In the genomic region with DNA sequence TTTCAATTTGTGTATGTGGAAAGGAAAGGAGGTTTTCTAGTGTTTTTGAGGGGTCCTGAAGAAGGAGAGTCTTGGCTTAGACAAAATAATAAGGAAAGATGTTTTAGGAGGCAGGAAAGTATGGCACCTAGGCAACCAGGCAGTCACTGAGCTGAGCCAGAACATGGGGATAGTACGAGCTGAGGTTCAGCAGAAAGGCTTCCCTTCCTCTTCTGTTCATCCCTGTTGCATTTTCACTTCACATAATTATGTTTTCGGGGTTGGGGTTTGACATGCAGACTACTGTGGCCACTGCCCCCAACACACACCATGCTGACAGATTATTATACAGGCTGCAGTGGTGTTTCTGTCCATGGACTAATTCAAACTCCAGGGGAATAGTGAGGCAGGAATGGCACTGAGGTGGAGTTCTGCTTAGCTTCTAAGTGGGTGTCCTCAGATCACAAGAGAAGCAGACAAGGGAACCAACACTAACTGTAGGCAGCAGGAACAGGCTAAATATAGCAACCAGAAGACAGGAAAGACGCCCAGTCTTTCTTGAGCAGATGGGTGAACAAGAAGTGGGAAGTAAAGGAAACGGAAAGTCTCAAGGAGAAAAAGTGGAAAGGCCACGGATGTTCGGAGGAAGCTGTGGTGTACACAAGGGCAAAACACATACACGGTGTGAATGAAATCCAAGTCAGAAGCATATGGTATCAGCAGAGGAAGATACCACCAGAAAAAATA, we compare ENCODE assay signal across 1 cellular context.
TF ChIP-seq lines count a peak whose summit lies in the region.

No MANE protein-coding gene starts in this region.

TF ChIP-seq in GM12878, 131 proteins besides CTCF, POLR2A, EP300 and RAD21 (continued from another document):
- TF ChIP-seq, protein P1, sequence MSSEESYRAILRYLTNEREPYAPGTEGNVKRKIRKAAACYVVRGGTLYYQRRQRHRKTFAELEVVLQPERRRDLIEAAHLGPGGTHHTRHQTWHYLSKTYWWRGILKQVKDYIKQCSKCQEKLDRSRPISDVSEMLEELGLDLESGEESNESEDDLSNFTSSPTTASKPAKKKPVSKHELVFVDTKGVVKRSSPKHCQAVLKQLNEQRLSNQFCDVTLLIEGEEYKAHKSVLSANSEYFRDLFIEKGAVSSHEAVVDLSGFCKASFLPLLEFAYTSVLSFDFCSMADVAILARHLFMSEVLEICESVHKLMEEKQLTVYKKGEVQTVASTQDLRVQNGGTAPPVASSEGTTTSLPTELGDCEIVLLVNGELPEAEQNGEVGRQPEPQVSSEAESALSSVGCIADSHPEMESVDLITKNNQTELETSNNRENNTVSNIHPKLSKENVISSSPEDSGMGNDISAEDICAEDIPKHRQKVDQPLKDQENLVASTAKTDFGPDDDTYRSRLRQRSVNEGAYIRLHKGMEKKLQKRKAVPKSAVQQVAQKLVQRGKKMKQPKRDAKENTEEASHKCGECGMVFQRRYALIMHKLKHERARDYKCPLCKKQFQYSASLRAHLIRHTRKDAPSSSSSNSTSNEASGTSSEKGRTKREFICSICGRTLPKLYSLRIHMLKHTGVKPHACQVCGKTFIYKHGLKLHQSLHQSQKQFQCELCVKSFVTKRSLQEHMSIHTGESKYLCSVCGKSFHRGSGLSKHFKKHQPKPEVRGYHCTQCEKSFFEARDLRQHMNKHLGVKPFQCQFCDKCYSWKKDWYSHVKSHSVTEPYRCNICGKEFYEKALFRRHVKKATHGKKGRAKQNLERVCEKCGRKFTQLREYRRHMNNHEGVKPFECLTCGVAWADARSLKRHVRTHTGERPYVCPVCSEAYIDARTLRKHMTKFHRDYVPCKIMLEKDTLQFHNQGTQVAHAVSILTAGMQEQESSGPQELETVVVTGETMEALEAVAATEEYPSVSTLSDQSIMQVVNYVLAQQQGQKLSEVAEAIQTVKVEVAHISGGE (CRISPR knock-in tag; IDR thresholded peaks at IDR 0.05), result no peak
- TF ChIP-seq NR2C1 (IDR thresholded peaks at IDR 0.05), result no peak
- TF ChIP-seq ATF7 (IDR thresholded peaks at IDR 0.05; ENCODE audit: low read depth), result no peak
- TF ChIP-seq, protein P2, sequence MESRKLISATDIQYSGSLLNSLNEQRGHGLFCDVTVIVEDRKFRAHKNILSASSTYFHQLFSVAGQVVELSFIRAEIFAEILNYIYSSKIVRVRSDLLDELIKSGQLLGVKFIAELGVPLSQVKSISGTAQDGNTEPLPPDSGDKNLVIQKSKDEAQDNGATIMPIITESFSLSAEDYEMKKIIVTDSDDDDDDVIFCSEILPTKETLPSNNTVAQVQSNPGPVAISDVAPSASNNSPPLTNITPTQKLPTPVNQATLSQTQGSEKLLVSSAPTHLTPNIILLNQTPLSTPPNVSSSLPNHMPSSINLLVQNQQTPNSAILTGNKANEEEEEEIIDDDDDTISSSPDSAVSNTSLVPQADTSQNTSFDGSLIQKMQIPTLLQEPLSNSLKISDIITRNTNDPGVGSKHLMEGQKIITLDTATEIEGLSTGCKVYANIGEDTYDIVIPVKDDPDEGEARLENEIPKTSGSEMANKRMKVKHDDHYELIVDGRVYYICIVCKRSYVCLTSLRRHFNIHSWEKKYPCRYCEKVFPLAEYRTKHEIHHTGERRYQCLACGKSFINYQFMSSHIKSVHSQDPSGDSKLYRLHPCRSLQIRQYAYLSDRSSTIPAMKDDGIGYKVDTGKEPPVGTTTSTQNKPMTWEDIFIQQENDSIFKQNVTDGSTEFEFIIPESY (IDR thresholded peaks at IDR 0.05), result no peak
- TF ChIP-seq FOXK2 (IDR thresholded peaks at IDR 0.05), result no peak
